In genomic region chr5:124655211-124655880, GRCh38 we compare ENCODE assay signal across 10 cellular contexts.
DNase-seq lines count a peak whose midpoint lies in the region; TF ChIP-seq lines count a peak whose summit lies in the region.
"Had no signal": no experiment of that assay in that cellular context is flagged by ENCODE, and none has a peak within 500 bp of the region (broad histone marks: within the 10 kb centered on the region; RNA-seq: fewer than 3 reads in every experiment).

No MANE protein-coding gene starts in this region.

- H4K20me1 ChIP-seq in OCI-LY1 (ENCODE audit: insufficient read depth, low read length) (no peaks in the 10 kb centered on the region), smooth muscle cell (ENCODE audit: low read depth) (peaks cover 9% of the 10 kb centered on the region)

- TF ChIP-seq CTCF in OCI-LY1 (IDR thresholded peaks at IDR 0.05; ENCODE audit: low read length) (no peak), esophagus muscularis mucosa (IDR thresholded peaks at IDR 0.05) (no peak), smooth muscle cell (IDR thresholded peaks at IDR 0.05; ENCODE audit: borderline replicate concordance, insufficient read depth, poor library complexity, severe bottlenecking) (no peak), tibial artery (IDR thresholded peaks at IDR 0.05) (no peak), uterus (IDR thresholded peaks at IDR 0.05) (no peak)

- DNase-seq in NCI-H2227 (lab: John Stamatoyannopoulos, UW; ENCODE audit: unreplicated experiment), result peak; percentile 76
- DNase-seq in NCI-H2227 treated with DMSO at 0.1 percent for 48 hours (lab: John Stamatoyannopoulos, UW), result no peak
- no peak for DNase-seq in esophagus muscularis mucosa (ENCODE audit: extremely low spot score)
- DNase-seq in smooth muscle cell (lab: John Stamatoyannopoulos, UW; ENCODE audit: unreplicated experiment), result no peak
- no peak for DNase-seq in tibial artery
- DNase-seq in stimulated activated CD4-positive, alpha-beta T cell treated with anti-CD3 and anti-CD28 coated beads, Interleukin-15, amount 100 ng/mL, for 24 hours, result no peak
- no peak for DNase-seq in uterus
- DNase-seq: activated CD4-positive, alpha-beta T cell treated with anti-CD3 and anti-CD28 coated beads, Interleukin-2, amount 10 ng/mL, durations not matched to agents 7 days and 5 days; stimulated activated naive CD4-positive, alpha-beta T cell had no signal

- intact Hi-C loops in esophagus muscularis mucosa (cut with DNase I), result no loop called here
- intact Hi-C loops in tibial artery (cut with DNase I; ENCODE audit: low total_unique reads), result no loop called here
- intact Hi-C loops in uterus (cut with DNase I; ENCODE audit: low total_unique reads), result no loop called here

- H3K79me2 ChIP-seq in OCI-LY1 (ENCODE audit: insufficient read depth, low read length), result peaks cover 59% of the 10 kb centered on the region
- peaks cover 29% of the 10 kb centered on the region for H3K79me2 ChIP-seq in smooth muscle cell (ENCODE audit: low read depth)

- H3K9me2 ChIP-seq in OCI-LY1 (ENCODE audit: low read depth, low read length), result no peaks in the 10 kb centered on the region

- no peaks in the 10 kb centered on the region; the same call in 1 of the 2 replicates for H3K36me3 ChIP-seq in OCI-LY1 (ENCODE audit: insufficient read depth, low read length)
- no peaks in the 10 kb centered on the region for H3K36me3 ChIP-seq in esophagus muscularis mucosa
- H3K36me3 ChIP-seq in smooth muscle cell (ENCODE audit: low read depth), result no peaks in the 10 kb centered on the region
- no peaks in the 10 kb centered on the region for H3K36me3 ChIP-seq in tibial artery
- no peaks in the 10 kb centered on the region for H3K36me3 ChIP-seq in uterus

- H3K27ac ChIP-seq in OCI-LY1 (ENCODE audit: low read depth, low read length, poor library complexity, severe bottlenecking) (peak overlapping the region; percentile 89), esophagus muscularis mucosa (replicated peaks in 1 of 4) (peak overlapping the region; percentile 56 to 68 (median 62)), smooth muscle cell (ENCODE audit: low read depth) (peak overlapping the region; percentile 84), tibial artery (no peak overlapping the region), uterus (no peak overlapping the region)

- peaks cover 8% of the 10 kb centered on the region for H3F3A ChIP-seq in OCI-LY1 (ENCODE audit: insufficient read depth, low read length)
- peaks cover 23% of the 10 kb centered on the region for H3F3A ChIP-seq in smooth muscle cell (ENCODE audit: low read depth)

- H3K27me3 ChIP-seq in OCI-LY1 (ENCODE audit: insufficient read depth, low read length) (no peaks in the 10 kb centered on the region), esophagus muscularis mucosa (no peaks in the 10 kb centered on the region), smooth muscle cell (ENCODE audit: low read depth) (no peaks in the 10 kb centered on the region), tibial artery (no peaks in the 10 kb centered on the region), uterus (no peaks in the 10 kb centered on the region)

- H3K4me3 ChIP-seq in OCI-LY1 (ENCODE audit: low read depth, low read length, poor library complexity, severe bottlenecking) (peak overlapping the region; percentile 43), esophagus muscularis mucosa (peak overlapping the region in 1 of 4 donors; percentile 23), smooth muscle cell (peak overlapping the region; percentile 7), tibial artery (no peak overlapping the region), uterus (no peak overlapping the region)

- WGBS in esophagus muscularis mucosa, result 40% methylated on average over 8 of the region's 8 CpGs
- WGBS in smooth muscle cell (ENCODE audit: low lambda C conversion rate), result 54% methylated on average over 8 of the region's 8 CpGs

- H3K4me1 ChIP-seq in OCI-LY1 (ENCODE audit: insufficient read depth, low read length, severe bottlenecking), result peaks cover 100% of the 10 kb centered on the region
- H3K4me1 ChIP-seq in esophagus muscularis mucosa, result peaks cover 48 to 98% (median 94%) of the 10 kb centered on the region in 4 donors
- peaks cover 77% of the 10 kb centered on the region for H3K4me1 ChIP-seq in smooth muscle cell (ENCODE audit: low read depth)
- H3K4me1 ChIP-seq in tibial artery, result peaks cover 0 to 33% (median 14%) of the 10 kb centered on the region in 4 donors
- peaks cover 0 to 5% of the 10 kb centered on the region in 2 donors for H3K4me1 ChIP-seq in uterus

- H3K9ac ChIP-seq in OCI-LY1 (ENCODE audit: low read length), result peak overlapping the region; percentile 27; the same call in 1 of the 2 replicates
- no peak overlapping the region for H3K9ac ChIP-seq in smooth muscle cell (ENCODE audit: low read depth)

- no peak for TF ChIP-seq EP300 in esophagus muscularis mucosa (IDR thresholded peaks at IDR 0.05)

- H3K9me3 ChIP-seq in OCI-LY1 (ENCODE audit: low read length) (no peaks in the 10 kb centered on the region), esophagus muscularis mucosa (no peaks in the 10 kb centered on the region), smooth muscle cell (replicated peaks; ENCODE audit: low read depth) (no peaks in the 10 kb centered on the region), tibial artery (no peaks in the 10 kb centered on the region), uterus (no peaks in the 10 kb centered on the region)

- no peak overlapping the region for H2AFZ ChIP-seq in OCI-LY1 (ENCODE audit: low read length)
- H2AFZ ChIP-seq in smooth muscle cell (ENCODE audit: low read depth), result no peak overlapping the region

- TF ChIP-seq POLR2A in esophagus muscularis mucosa (IDR thresholded peaks at IDR 0.05; ENCODE audit: low read depth), result no peak
- TF ChIP-seq POLR2A in uterus (IDR thresholded peaks at IDR 0.05), result no peak

- H3K4me2 ChIP-seq in OCI-LY1 (ENCODE audit: low read length) (peak overlapping the region; percentile 68), smooth muscle cell (peak overlapping the region; percentile 80)

Comparison
In these comparisons a context has a peak if more than half of its experiments do, and no peak if none do; other contexts are left out.
1. H3K27ac ChIP-seq: peak in OCI-LY1 (single experiment), esophagus muscularis mucosa (4 of 4) and smooth muscle cell (single experiment); none in tibial artery (0 of 2) and uterus (0 of 2).
2. H3K4me3 ChIP-seq: peak in OCI-LY1 (single experiment) and smooth muscle cell (single experiment); none in tibial artery (0 of 2) and uterus (0 of 2).